Comparison of ENCODE assay signal across 8 cellular contexts in genomic region chr12:49538740-49539403, GRCh38. TPM values are rescaled to one million over a fixed set of nuclear protein-coding genes. Genes with fewer than 3 reads are reported as not detected.
DNase-seq lines count a peak whose midpoint lies in the region; ATAC-seq and TF ChIP-seq lines count a peak whose summit lies in the region.

A gene with protein sequence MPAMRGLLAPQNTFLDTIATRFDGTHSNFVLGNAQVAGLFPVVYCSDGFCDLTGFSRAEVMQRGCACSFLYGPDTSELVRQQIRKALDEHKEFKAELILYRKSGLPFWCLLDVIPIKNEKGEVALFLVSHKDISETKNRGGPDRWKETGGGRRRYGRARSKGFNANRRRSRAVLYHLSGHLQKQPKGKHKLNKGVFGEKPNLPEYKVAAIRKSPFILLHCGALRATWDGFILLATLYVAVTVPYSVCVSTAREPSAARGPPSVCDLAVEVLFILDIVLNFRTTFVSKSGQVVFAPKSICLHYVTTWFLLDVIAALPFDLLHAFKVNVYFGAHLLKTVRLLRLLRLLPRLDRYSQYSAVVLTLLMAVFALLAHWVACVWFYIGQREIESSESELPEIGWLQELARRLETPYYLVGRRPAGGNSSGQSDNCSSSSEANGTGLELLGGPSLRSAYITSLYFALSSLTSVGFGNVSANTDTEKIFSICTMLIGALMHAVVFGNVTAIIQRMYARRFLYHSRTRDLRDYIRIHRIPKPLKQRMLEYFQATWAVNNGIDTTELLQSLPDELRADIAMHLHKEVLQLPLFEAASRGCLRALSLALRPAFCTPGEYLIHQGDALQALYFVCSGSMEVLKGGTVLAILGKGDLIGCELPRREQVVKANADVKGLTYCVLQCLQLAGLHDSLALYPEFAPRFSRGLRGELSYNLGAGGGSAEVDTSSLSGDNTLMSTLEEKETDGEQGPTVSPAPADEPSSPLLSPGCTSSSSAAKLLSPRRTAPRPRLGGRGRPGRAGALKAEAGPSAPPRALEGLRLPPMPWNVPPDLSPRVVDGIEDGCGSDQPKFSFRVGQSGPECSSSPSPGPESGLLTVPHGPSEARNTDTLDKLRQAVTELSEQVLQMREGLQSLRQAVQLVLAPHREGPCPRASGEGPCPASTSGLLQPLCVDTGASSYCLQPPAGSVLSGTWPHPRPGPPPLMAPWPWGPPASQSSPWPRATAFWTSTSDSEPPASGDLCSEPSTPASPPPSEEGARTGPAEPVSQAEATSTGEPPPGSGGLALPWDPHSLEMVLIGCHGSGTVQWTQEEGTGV (plus strand): TSS chr12:49539030. CDS start chr12:49539417, 387 bp downstream.

- peak; percentile 59 for ATAC-seq in HG02981 (IDR thresholded peaks at IDR 0.05; ENCODE audit: unreplicated experiment)
- peak; percentile 82 for ATAC-seq in activated CD4-positive, alpha-beta T cell treated with anti-CD3 and anti-CD28 coated beads for 36 hours
- ATAC-seq in HG03457 (IDR thresholded peaks at IDR 0.05; ENCODE audit: unreplicated experiment): no peak

- peak within 1 kb of the TSS; percentile 55 for H3K4me3 Mint-ChIP-seq in activated CD4-positive, alpha-beta T cell treated with anti-CD3 and anti-CD28 coated beads for 36 hours
- H3K4me3 Mint-ChIP-seq in chondrocyte (ENCODE audit: unreplicated experiment): peak within 1 kb of the TSS; percentile 55

- CTCF ChIA-PET in activated CD4-positive, alpha-beta T cell treated with anti-CD3 and anti-CD28 coated beads for 36 hours (lab: Charles Lee): interaction anchor here (0.7 to 1.3 kb wide), 4 partner anchors 12 to 190 kb away, joined by 3 read pairs; no protein-coding TSS in a partner anchor

- TF ChIP-seq CTCF in chondrocyte (IDR thresholded peaks at IDR 0.05): no peak

- intact Hi-C loops in activated CD4-positive, alpha-beta T cell treated with anti-CD3 and anti-CD28 coated beads for 36 hours (cut with DNase I, micrococcal nuclease): loop anchor here in 1 of 2 experiments (1.0 kb wide), 1 partner anchor 84 kb away; the partner anchor contains the start of gene PRPF40B

- in situ Hi-C loops in G401 (cut with HindIII; ENCODE audit: low sequenced_read_pairs): no loop called here

- no peak within 1 kb of the TSS for H3K27ac Mint-ChIP-seq in activated CD4-positive, alpha-beta T cell treated with anti-CD3 and anti-CD28 coated beads for 36 hours
- H3K27ac Mint-ChIP-seq in chondrocyte (ENCODE audit: unreplicated experiment): no peak within 1 kb of the TSS

- DNase-seq in G401 (ENCODE audit: low spot score) (peak; percentile 82), NCI-H2227 treated with DMSO at 0.1 percent for 48 hours (lab: John Stamatoyannopoulos, UW) (peak; percentile 40), chondrocyte (ENCODE audit: low spot score) (no peak), left kidney (ENCODE audit: low read depth, low spot score) (peak; percentile 93)
- peak; percentile 90 for DNase-seq in activated CD4-positive, alpha-beta T cell treated with anti-CD3 and anti-CD28 coated beads for 36 hours
- peak; percentile 72 to 78 for DNase-seq in stimulated activated CD4-positive, alpha-beta T cell treated with anti-CD3 and anti-CD28 coated beads, Interleukin-1b, Interleukin-23, amount 100 ng/mL, for 4 hours (ENCODE audit: low read depth in 2 of 2)

- peaks cover 17% of the 10 kb centered on the region for H3K27me3 Mint-ChIP-seq in activated CD4-positive, alpha-beta T cell treated with anti-CD3 and anti-CD28 coated beads for 36 hours
- H3K27me3 Mint-ChIP-seq in chondrocyte (ENCODE audit: low read depth): peaks cover 9% of the 10 kb centered on the region

- H3K36me3 Mint-ChIP-seq in activated CD4-positive, alpha-beta T cell treated with anti-CD3 and anti-CD28 coated beads for 36 hours (ENCODE audit: low read depth): no peaks in the 10 kb centered on the region
- no peaks in the 10 kb centered on the region for H3K36me3 Mint-ChIP-seq in chondrocyte (ENCODE audit: low read depth)

- H3K9me3 Mint-ChIP-seq in activated CD4-positive, alpha-beta T cell treated with anti-CD3 and anti-CD28 coated beads for 36 hours (ENCODE audit: low read depth): no peaks in the 10 kb centered on the region
- no peaks in the 10 kb centered on the region for H3K9me3 Mint-ChIP-seq in chondrocyte (ENCODE audit: low read depth)

- H3K4me1 Mint-ChIP-seq in activated CD4-positive, alpha-beta T cell treated with anti-CD3 and anti-CD28 coated beads for 36 hours: peaks cover 4% of the 10 kb centered on the region
- H3K4me1 Mint-ChIP-seq in chondrocyte (ENCODE audit: low read depth): peaks cover 11% of the 10 kb centered on the region

- POLR2A ChIA-PET in activated CD4-positive, alpha-beta T cell treated with anti-CD3 and anti-CD28 coated beads for 36 hours (lab: Charles Lee): interaction anchor here (0.6 kb wide), 1 partner anchor 87 kb away, joined by 3 read pairs; no protein-coding TSS in a partner anchor

RNA-seq across cellular contexts. Expression of the gene that starts here (rescaled TPM):
- total RNA-seq in G401 (2014; rRNA removed; shearing (Covaris generic)): 1.7 TPM in 2 replicates
- 1 to 10 TPM; 2.4 to 3.3 TPM for total RNA-seq in activated CD4-positive, alpha-beta T cell treated with anti-CD3 and anti-CD28 coated beads for 36 hours
- total RNA-seq in chondrocyte: 0.10 to 0.27 TPM in 2 of 3 replicates, not detected in the other
